Comparison of ENCODE assay signal across 9 cellular contexts in genomic region chr13:69324109-69324886, GRCh38.
A peak's percentile ranks its signal among the peaks of the same experiment; 100 is the strongest.
DNase-seq lines count a peak whose midpoint lies in the region; ATAC-seq and TF ChIP-seq lines count a peak whose summit lies in the region.
"Had no signal": no experiment of that assay in that cellular context is flagged by ENCODE, and none has a peak within 500 bp of the region (broad histone marks: within the 10 kb centered on the region; RNA-seq: fewer than 3 reads in every experiment).

No MANE protein-coding gene starts in this region.

- no peak for TF ChIP-seq POLR2A in NB4 (IDR thresholded peaks at IDR 0.05; ENCODE audit: extremely low read depth, insufficient read length)

- H3K4me2 ChIP-seq in SK-N-SH: no peak overlapping the region

- H3K9me2 ChIP-seq in SK-N-SH: no peaks in the 10 kb centered on the region

- H3K9me3 ChIP-seq in SK-N-SH: no peaks in the 10 kb centered on the region

- H3K9ac ChIP-seq in SK-N-SH: no peak overlapping the region

- intact Hi-C loops in left colon (cut with DNase I, micrococcal nuclease): no loop called here

- no peaks in the 10 kb centered on the region for H4K20me1 ChIP-seq in SK-N-SH (ENCODE audit: insufficient read depth)

- no peaks in the 10 kb centered on the region for H3F3A ChIP-seq in SK-N-SH (replicated peaks; ENCODE audit: insufficient read depth)

- DNase-seq in DMS153 treated with DMSO at 0.1 percent for 48 hours (lab: John Stamatoyannopoulos, UW; ENCODE audit: unreplicated experiment) (peak; percentile 54), NB4 (ENCODE audit: low read depth) (peak; percentile 42), SK-N-SH (peak; percentile 12), left colon (no peak)
- no peak for DNase-seq in activated naive CD4-positive, alpha-beta T cell treated with anti-CD3 and anti-CD28 coated beads, Interleukin-2, amount 50 U/mL, for 16 hours
- DNase-seq in effector CD4-positive, alpha-beta T cell: no peak
- DNase-seq: activated naive CD8-positive, alpha-beta T cell treated with anti-CD3 and anti-CD28 coated beads, Interleukin-2, amount 10 ng/mL, durations not matched to agents 7 days and 5 days had no signal

- H3K27me3 ChIP-seq in SK-N-SH (ENCODE audit: insufficient read depth): no peaks in the 10 kb centered on the region

- CTCF ChIA-PET in SK-N-SH (lab: Yijun Ruan, JAX): interaction anchor here (0.7 to 1.2 kb wide), 6 partner anchors 10 to 220 kb away, joined by 3 to 5 read pairs (median 3); no protein-coding TSS in a partner anchor

- no peak overlapping the region for H2AFZ ChIP-seq in SK-N-SH (ENCODE audit: low read depth)

- peak; percentile 80 for TF ChIP-seq RAD21 in SK-N-SH (IDR thresholded peaks at IDR 0.05; ENCODE audit: low read length)

- 7% methylated on average over 2 of the region's 2 CpGs for WGBS in SK-N-SH (ENCODE audit: low lambda C conversion rate)

- H3K4me3 ChIP-seq in NB4 (ENCODE audit: low read depth, low read length) (no peak overlapping the region), SK-N-SH (ENCODE audit: low read depth in 2 of 2, low read length in 1 of 2) (no peak overlapping the region)

- H3K4me1 ChIP-seq in SK-N-SH (ENCODE audit: control insufficient read depth in 1 of 2, insufficient read depth in 2 of 2, low read depth in 1 of 2, low read length in 1 of 2): no peaks in the 10 kb centered on the region

- POLR2A ChIA-PET in SK-N-SH (lab: Yijun Ruan, JAX): no interaction called here

- H3K27ac ChIP-seq in SK-N-SH (ENCODE audit: low read depth in 2 of 2, low read length in 1 of 2): no peak overlapping the region

- no peaks in the 10 kb centered on the region for H3K36me3 ChIP-seq in SK-N-SH (replicated peaks in 1 of 2; ENCODE audit: control insufficient read depth in 1 of 2, insufficient read depth in 2 of 2, low read length in 1 of 2)

- TF ChIP-seq CTCF in NB4 (IDR thresholded peaks at IDR 0.05; ENCODE audit: low read depth, low read length): no peak
- peak; percentile 54 for TF ChIP-seq CTCF in SK-N-SH (IDR thresholded peaks at IDR 0.05)

- no peaks in the 10 kb centered on the region for H3K79me2 ChIP-seq in SK-N-SH (ENCODE audit: insufficient read depth)

- no peak for TF ChIP-seq EP300 in SK-N-SH (IDR thresholded peaks at IDR 0.05; ENCODE audit: borderline replicate concordance in 1 of 2, low read depth in 1 of 2, low read length in 1 of 2)

- ATAC-seq in left colon: peak; percentile 77
- ATAC-seq in GM21390 (IDR thresholded peaks at IDR 0.05; ENCODE audit: unreplicated experiment): no peak
- no peak for ATAC-seq in HG03469 (IDR thresholded peaks at IDR 0.05; ENCODE audit: unreplicated experiment)

TF ChIP-seq in SK-N-SH, 30 proteins besides CTCF, POLR2A, EP300 and RAD21:
- TF ChIP-seq RXRA (IDR thresholded peaks at IDR 0.05; ENCODE audit: borderline replicate concordance, low read depth) (no peak), TAF1 (IDR thresholded peaks at IDR 0.05; ENCODE audit: borderline replicate concordance, low read depth, low read length) (no peak), YY1 (IDR thresholded peaks at IDR 0.05; ENCODE audit: low read depth) (no peak), SMC3 (IDR thresholded peaks at IDR 0.05; ENCODE audit: low read depth, low read length) (peak; percentile 52)

Comparison
In these comparisons a context has a peak if more than half of its experiments do, and no peak if none do; other contexts are left out.
1. DNase-seq: peak in DMS153 treated with DMSO at 0.1 percent for 48 hours (single experiment), NB4 (single experiment) and SK-N-SH (single experiment); none in left colon (0 of 2), activated naive CD4-positive, alpha-beta T cell treated with anti-CD3 and anti-CD28 coated beads, Interleukin-2, amount 50 U/mL, for 16 hours (single experiment) and effector CD4-positive, alpha-beta T cell (single experiment).